ENCODE assay signal across 20 cellular contexts in the genomic region with DNA sequence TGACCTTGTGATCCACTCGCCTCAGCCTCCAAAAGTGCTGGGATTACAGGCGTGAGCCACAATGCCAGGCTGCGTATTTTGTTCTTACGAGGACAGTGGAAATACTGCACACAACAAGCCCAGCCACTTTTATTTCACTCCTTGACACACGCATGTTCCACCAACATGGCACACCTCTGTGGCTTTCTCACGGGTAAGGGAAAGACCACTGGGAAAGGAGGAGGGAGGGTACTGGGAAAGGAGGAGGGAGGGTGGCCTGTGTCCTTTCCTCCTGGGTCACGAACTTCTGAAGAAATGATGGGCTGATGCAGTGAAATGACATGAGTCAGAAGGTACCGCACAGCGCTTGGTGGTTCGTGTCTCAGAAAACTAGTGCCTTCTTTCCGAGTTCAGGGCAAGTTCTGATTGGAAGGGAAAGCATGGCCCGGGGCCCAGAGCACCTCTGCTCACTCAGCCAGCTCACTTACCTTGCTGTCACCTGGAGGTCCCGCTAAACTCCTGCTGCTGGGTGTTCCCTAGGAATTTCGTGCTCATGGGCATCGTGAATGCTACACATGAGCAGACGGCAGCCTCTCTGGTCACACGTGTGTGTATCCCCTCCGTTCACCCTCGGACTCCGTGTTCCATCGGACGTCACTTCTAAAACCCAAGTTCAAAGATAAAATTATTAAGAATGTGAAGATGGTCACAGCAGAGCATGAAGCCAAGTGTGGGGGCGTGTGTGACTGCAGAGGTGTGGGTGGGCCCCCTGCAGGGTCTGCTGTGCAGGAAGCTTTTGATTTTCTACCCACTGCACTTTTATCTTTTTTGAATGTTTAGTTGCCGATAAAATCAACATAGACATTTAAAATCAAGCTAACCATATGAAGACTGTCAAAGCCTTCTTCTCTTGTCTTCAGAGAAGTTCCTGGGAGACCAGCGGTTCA.
"Had no signal": no experiment of that assay in that cellular context is flagged by ENCODE, and none has a peak within 500 bp of the region (broad histone marks: within the 10 kb centered on the region; RNA-seq: fewer than 3 reads in every experiment).

No MANE protein-coding gene starts in this region.

- H3K27me3 ChIP-seq: neutrophil, right atrium auricular region, sigmoid colon, testis, tibial nerve, upper lobe of right lung, vagina had no signal

- H3K36me3 Mint-ChIP-seq: naive thymus-derived CD4-positive, alpha-beta T cell had no signal

- H3K9me3 ChIP-seq: heart left ventricle, neutrophil, right atrium auricular region, sigmoid colon, testis, tibial nerve, upper lobe of right lung, vagina had no signal

- H3K9me3 Mint-ChIP-seq: endodermal cell; naive thymus-derived CD4-positive, alpha-beta T cell had no signal

- H3K4me1 ChIP-seq: testis, upper lobe of right lung, vagina had no signal

- H3K4me1 Mint-ChIP-seq: endodermal cell, nephron progenitor cell had no signal

- H3K4me3 Mint-ChIP-seq: endodermal cell; naive thymus-derived CD4-positive, alpha-beta T cell; nephron progenitor cell had no signal

- H3K36me3 ChIP-seq: heart left ventricle, neutrophil, right atrium auricular region, sigmoid colon, tibial nerve, upper lobe of right lung, vagina had no signal

- H3K27ac ChIP-seq: heart left ventricle, neutrophil, right atrium auricular region, sigmoid colon, testis, upper lobe of right lung, vagina had no signal

- DNase-seq: central memory CD4-positive, alpha-beta T cell; dermis blood vessel endothelial cell; effector CD4-positive, alpha-beta T cell; endodermal cell; erythroblast; heart left ventricle; hippocampal formation; naive thymus-derived CD4-positive, alpha-beta T cell; nephron progenitor cell; posterior cingulate gyrus; sigmoid colon; stimulated activated CD4-positive, alpha-beta T cell treated with anti-CD3 and anti-CD28 coated beads, Interleukin-12 subunit alpha, Interleukin-12 subunit beta, amount 100 ng/mL, for 4 hours; stimulated activated naive CD8-positive, alpha-beta T cell treated with anti-CD3 and anti-CD28 coated beads, Interleukin-15, Interleukin-2, amounts not matched to agents 100 U/mL and 50 U/mL, for 24 hours; testis; upper lobe of right lung had no signal

- ATAC-seq: heart left ventricle; naive thymus-derived CD4-positive, alpha-beta T cell; stimulated activated naive CD8-positive, alpha-beta T cell treated with anti-CD3 and anti-CD28 coated beads, Interleukin-15, Interleukin-2, amounts not matched to agents 100 U/mL and 50 U/mL, for 24 hours had no signal

- H3K4me3 ChIP-seq: heart left ventricle, right atrium auricular region, sigmoid colon, skin epidermis, testis, tibial nerve, upper lobe of right lung, vagina had no signal

- H3K27ac Mint-ChIP-seq: endodermal cell; naive thymus-derived CD4-positive, alpha-beta T cell; nephron progenitor cell had no signal
